In the genomic region with DNA sequence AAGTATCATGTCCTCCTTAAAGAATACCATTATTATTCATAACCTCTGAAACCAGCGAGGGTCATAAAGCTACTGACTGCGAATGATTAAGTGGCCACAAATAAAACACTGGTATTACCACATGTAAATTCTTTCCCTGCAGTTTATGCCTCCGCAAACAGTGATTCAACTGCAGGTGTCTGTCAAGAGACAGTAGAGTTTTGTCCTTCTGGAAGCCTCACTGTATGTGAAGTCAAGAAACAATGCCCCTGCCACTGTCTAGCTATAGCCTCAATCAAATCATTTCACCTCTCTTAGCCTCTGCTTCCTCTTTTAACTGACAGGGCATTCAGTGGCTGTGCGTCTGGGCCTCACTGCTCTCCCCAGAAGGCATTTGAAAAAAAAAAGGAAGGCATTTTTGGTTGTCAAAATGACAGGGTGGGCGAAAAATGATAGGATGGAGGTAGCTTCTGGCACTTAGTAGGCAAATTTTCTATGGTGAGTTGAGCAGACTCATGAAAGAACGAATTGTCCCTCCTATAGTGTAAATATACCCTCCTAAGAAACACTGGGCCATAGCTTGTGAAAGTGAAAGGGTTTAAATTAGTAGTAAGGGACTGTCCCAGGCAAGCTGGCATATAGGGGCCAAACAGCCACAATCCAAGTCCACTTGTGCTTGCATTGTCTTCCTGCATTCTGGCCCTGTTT, we compare ENCODE assay signal across 8 cellular contexts.
A peak's percentile ranks its signal among the peaks of the same experiment; 100 is the strongest.
DNase-seq lines count a peak whose midpoint lies in the region; ATAC-seq and TF ChIP-seq lines count a peak whose summit lies in the region.

No MANE protein-coding gene starts in this region.

- H3K4me1 ChIP-seq in HCT116 (ENCODE audit: control insufficient read depth in 1 of 2, insufficient read depth in 2 of 2, low read length in 2 of 2) (peaks cover 5 to 16% of the 10 kb centered on the region in 2 experiments; a peak in 2 of 4 replicates), Loucy (ENCODE audit: insufficient read depth, low read length, poor library complexity, severe bottlenecking) (peaks cover 12% of the 10 kb centered on the region)

- in situ Hi-C loops in astrocyte of the spinal cord (cut with HindIII; ENCODE audit: low sequenced_read_pairs) = no loop called here

- H3K79me2 ChIP-seq in HCT116 (ENCODE audit: insufficient read depth, low read length) (no peaks in the 10 kb centered on the region), Loucy (ENCODE audit: insufficient read depth, low read length) (no peaks in the 10 kb centered on the region)

- intact Hi-C loops in HCT116 (cut with micrococcal nuclease) = no loop called here

- H3K4me2 ChIP-seq in HCT116 (ENCODE audit: low read length) (peak overlapping the region; percentile 4; the same call in 1 of the 2 replicates), Loucy (ENCODE audit: low read depth, low read length, poor library complexity, severe bottlenecking) (peak overlapping the region; percentile 38)

- H3K27me3 ChIP-seq in HCT116 (ENCODE audit: insufficient read depth, low read length) (no peaks in the 10 kb centered on the region), Loucy (ENCODE audit: insufficient read depth, low read length, poor library complexity, severe bottlenecking) (no peaks in the 10 kb centered on the region)

- no peaks in the 10 kb centered on the region for H3K36me3 ChIP-seq in HCT116 (ENCODE audit: control insufficient read depth in 1 of 2, insufficient read depth in 2 of 2, low read length in 2 of 2)
- H3K36me3 ChIP-seq in Loucy (ENCODE audit: insufficient read depth, low read length) = no peaks in the 10 kb centered on the region

- H3K9ac ChIP-seq in HCT116 (ENCODE audit: low read length) (no peak overlapping the region), Loucy (ENCODE audit: low read depth, low read length, poor library complexity, severe bottlenecking) (no peak overlapping the region)

- H4K20me1 ChIP-seq in HCT116 (ENCODE audit: insufficient read depth) (no peaks in the 10 kb centered on the region; the same call in 1 of the 2 replicates), Loucy (ENCODE audit: insufficient read depth, low read length, poor library complexity, severe bottlenecking) (no peaks in the 10 kb centered on the region)

- POLR2A ChIA-PET in HCT116 (lab: Charles Lee) = no interaction called here

- H3K4me3 ChIP-seq in HCT116 (replicated peaks in 1 of 2; ENCODE audit: low read depth in 1 of 2, low read length in 2 of 2) (no peak overlapping the region), Loucy (ENCODE audit: low read length, poor library complexity, severe bottlenecking) (peak overlapping the region; percentile 19), astrocyte of the spinal cord (ENCODE audit: low read depth, low read length) (no peak overlapping the region)

- peak; percentile 9 to 22 for DNase-seq in SHP77 (lab: John Stamatoyannopoulos, UW)
- no peak for DNase-seq in SHP77 treated with DMSO at 0.1 percent for 48 hours (lab: John Stamatoyannopoulos, UW)
- DNase-seq in HCT116 (ENCODE audit: low read depth, low spot score) = peak; percentile 32
- peak; percentile 92 for DNase-seq in astrocyte of the spinal cord (ENCODE audit: low read depth, low spot score)
- DNase-seq in medulla oblongata (ENCODE audit: extremely low spot score) = peak; percentile 54
- no peak for DNase-seq in ureter (ENCODE audit: low spot score)
- no peak for DNase-seq in inferior parietal cortex (ENCODE audit: extremely low spot score)

- no peak for TF ChIP-seq RAD21 in HCT116 (IDR thresholded peaks at IDR 0.05; ENCODE audit: low read depth)

- RAD21 ChIA-PET in HCT116 (lab: Charles Lee; ENCODE audit: low non-redundant PET in 1 of 2, low total read pairs in 2 of 2, uncharacterized antibody in 2 of 2, unreplicated experiment in 2 of 2) = no interaction called here

- no peaks in the 10 kb centered on the region for H3K9me2 ChIP-seq in HCT116 (ENCODE audit: insufficient read depth)
- H3K9me2 ChIP-seq in Loucy (replicated peaks; ENCODE audit: low read depth, low read length) = no peaks in the 10 kb centered on the region

- CTCF ChIA-PET in HCT116 (lab: Charles Lee) = interaction anchor here (1.3 to 1.4 kb wide), 2 partner anchors 21 to 205 kb away, joined by 4 to 5 read pairs; no protein-coding TSS in a partner anchor

- BruUV-seq in HCT116 (replicated peaks; lab: Mats Ljungman, UMichigan) = no TSS peak

- H3F3A ChIP-seq in Loucy (ENCODE audit: low read depth) = no peaks in the 10 kb centered on the region

- no peaks in the 10 kb centered on the region for H3K9me3 ChIP-seq in HCT116 (ENCODE audit: control insufficient read depth in 1 of 2, insufficient read depth in 1 of 2, low read depth in 1 of 2, low read length in 2 of 2)
- H3K9me3 ChIP-seq in Loucy (ENCODE audit: insufficient read depth, low read depth, low read length) = no peaks in the 10 kb centered on the region

- TF ChIP-seq CTCF in HCT116 (IDR thresholded peaks at IDR 0.05 in 2 of 3, conservative IDR thresholded peaks at IDR 0.05 in 1 of 3; ENCODE audit: borderline replicate concordance in 1 of 3, insufficient read depth in 1 of 3, low read depth in 2 of 3, low read length in 2 of 3) = no peak
- TF ChIP-seq CTCF in Loucy (conservative IDR thresholded peaks at IDR 0.05; ENCODE audit: low read length) = no peak
- TF ChIP-seq CTCF in astrocyte of the spinal cord (IDR thresholded peaks at IDR 0.05; ENCODE audit: low read depth, low read length) = no peak

- H2AFZ ChIP-seq in HCT116 (ENCODE audit: low read depth, low read length, poor library complexity, severe bottlenecking) (no peak overlapping the region), Loucy (ENCODE audit: low read length) (no peak overlapping the region)

- no peak for TF ChIP-seq POLR2A in HCT116 (IDR thresholded peaks at IDR 0.05; ENCODE audit: borderline replicate concordance, extremely low read depth, insufficient read depth, insufficient read length)

- no peak overlapping the region for H3K27ac ChIP-seq in HCT116 (ENCODE audit: low read depth, low read length)

- ATAC-seq in HCT116 = peak; percentile 90

TF ChIP-seq in HCT116, 20 proteins besides CTCF, POLR2A, EP300 and RAD21 (continues in another document):
- no peak for TF ChIP-seq ZBTB33 (IDR thresholded peaks at IDR 0.05; ENCODE audit: extremely low read depth, insufficient replicate concordance, low read length)
- no peak for TF ChIP-seq EZH2 (IDR thresholded peaks at IDR 0.05)
- peak; percentile 32; the same call in 1 of the 2 replicates for TF ChIP-seq JUND (IDR thresholded peaks at IDR 0.05)
- TF ChIP-seq MAX (IDR thresholded peaks at IDR 0.05) = peak; percentile 20; the same call in 1 of the 2 replicates
- no peak for TF ChIP-seq EGR1 (IDR thresholded peaks at IDR 0.05; ENCODE audit: low read depth)
- no peak for TF ChIP-seq ELF1 (IDR thresholded peaks at IDR 0.05; ENCODE audit: borderline replicate concordance, low read depth)
- no peak for TF ChIP-seq EZH2phosphoT487 (IDR thresholded peaks at IDR 0.05; ENCODE audit: borderline replicate concordance)
- peak; percentile 23; the same call in 1 of the 2 replicates for TF ChIP-seq SIN3A (IDR thresholded peaks at IDR 0.05; ENCODE audit: low read depth)
- no peak for TF ChIP-seq SRF (IDR thresholded peaks at IDR 0.05; ENCODE audit: low read depth)
- peak; percentile 33; the same call in 1 of the 2 replicates for TF ChIP-seq FOSL1 (IDR thresholded peaks at IDR 0.05; ENCODE audit: low read depth)
- no peak for TF ChIP-seq REST (IDR thresholded peaks at IDR 0.05; ENCODE audit: low read depth)
- no peak for TF ChIP-seq TCF7L2 (IDR thresholded peaks at IDR 0.05; ENCODE audit: borderline replicate concordance, extremely low read depth, insufficient read depth, insufficient read length)
- TF ChIP-seq ZNF274 (IDR thresholded peaks at IDR 0.05; ENCODE audit: low read depth, low read length) = no peak

Comparison
In these comparisons a context has a peak if more than half of its experiments do, and no peak if none do; other contexts are left out.
1. DNase-seq: peak in SHP77 (2 of 2), HCT116 (single experiment), astrocyte of the spinal cord (single experiment) and medulla oblongata (single experiment); none in SHP77 treated with DMSO at 0.1 percent for 48 hours (single experiment), ureter (single experiment) and inferior parietal cortex (single experiment).